Comparison of ENCODE assay signal across 2 cellular contexts in the genomic region with DNA sequence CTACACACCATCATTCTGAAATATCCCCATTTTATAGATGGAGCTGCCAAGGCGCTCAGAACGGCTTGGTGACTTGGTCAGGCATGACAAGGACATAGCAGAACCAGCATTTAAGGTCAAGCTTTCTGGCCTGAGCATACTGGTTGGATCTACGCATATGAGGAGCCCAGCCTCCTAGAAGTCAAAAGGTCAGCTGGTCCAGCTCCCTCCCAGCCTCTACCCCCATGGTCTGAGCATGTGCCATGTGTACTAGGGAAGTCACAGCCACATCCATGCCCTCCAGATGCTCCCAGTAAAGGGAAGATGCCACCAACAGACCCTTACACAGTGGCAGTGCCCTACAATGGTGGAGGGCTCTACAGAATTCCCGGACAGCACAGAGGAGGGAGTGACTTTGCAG.
TF ChIP-seq lines count a peak whose summit lies in the region.

No MANE protein-coding gene starts in this region.

TF ChIP-seq in SK-N-SH, 30 proteins besides CTCF, POLR2A, EP300 and RAD21 (continued from another document):
- TF ChIP-seq, protein P1, sequence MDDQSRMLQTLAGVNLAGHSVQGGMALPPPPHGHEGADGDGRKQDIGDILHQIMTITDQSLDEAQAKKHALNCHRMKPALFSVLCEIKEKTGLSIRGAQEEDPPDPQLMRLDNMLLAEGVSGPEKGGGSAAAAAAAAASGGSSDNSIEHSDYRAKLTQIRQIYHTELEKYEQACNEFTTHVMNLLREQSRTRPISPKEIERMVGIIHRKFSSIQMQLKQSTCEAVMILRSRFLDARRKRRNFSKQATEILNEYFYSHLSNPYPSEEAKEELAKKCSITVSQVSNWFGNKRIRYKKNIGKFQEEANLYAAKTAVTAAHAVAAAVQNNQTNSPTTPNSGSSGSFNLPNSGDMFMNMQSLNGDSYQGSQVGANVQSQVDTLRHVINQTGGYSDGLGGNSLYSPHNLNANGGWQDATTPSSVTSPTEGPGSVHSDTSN (IDR thresholded peaks at IDR 0.05): no peak
- TF ChIP-seq SIN3A (IDR thresholded peaks at IDR 0.05; ENCODE audit: borderline replicate concordance, low read depth, low read length): no peak

TF ChIP-seq in SK-N-SH treated with all-trans-retinoic acid at 6 μM for 48 hours, 23 proteins besides CTCF, POLR2A, EP300 and RAD21 (continued from another document):
- TF ChIP-seq, protein P2, sequence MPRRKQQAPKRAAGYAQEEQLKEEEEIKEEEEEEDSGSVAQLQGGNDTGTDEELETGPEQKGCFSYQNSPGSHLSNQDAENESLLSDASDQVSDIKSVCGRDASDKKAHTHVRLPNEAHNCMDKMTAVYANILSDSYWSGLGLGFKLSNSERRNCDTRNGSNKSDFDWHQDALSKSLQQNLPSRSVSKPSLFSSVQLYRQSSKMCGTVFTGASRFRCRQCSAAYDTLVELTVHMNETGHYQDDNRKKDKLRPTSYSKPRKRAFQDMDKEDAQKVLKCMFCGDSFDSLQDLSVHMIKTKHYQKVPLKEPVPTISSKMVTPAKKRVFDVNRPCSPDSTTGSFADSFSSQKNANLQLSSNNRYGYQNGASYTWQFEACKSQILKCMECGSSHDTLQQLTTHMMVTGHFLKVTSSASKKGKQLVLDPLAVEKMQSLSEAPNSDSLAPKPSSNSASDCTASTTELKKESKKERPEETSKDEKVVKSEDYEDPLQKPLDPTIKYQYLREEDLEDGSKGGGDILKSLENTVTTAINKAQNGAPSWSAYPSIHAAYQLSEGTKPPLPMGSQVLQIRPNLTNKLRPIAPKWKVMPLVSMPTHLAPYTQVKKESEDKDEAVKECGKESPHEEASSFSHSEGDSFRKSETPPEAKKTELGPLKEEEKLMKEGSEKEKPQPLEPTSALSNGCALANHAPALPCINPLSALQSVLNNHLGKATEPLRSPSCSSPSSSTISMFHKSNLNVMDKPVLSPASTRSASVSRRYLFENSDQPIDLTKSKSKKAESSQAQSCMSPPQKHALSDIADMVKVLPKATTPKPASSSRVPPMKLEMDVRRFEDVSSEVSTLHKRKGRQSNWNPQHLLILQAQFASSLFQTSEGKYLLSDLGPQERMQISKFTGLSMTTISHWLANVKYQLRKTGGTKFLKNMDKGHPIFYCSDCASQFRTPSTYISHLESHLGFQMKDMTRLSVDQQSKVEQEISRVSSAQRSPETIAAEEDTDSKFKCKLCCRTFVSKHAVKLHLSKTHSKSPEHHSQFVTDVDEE (CRISPR knock-in tag; IDR thresholded peaks at IDR 0.05): no peak
- no peak for TF ChIP-seq ZNF8 (CRISPR knock-in tag; IDR thresholded peaks at IDR 0.05)
- TF ChIP-seq ZFP3 (CRISPR knock-in tag; IDR thresholded peaks at IDR 0.05): no peak
- no peak for TF ChIP-seq GLIS3 (CRISPR knock-in tag; IDR thresholded peaks at IDR 0.05)
- no peak for TF ChIP-seq ESRRG (CRISPR knock-in tag; IDR thresholded peaks at IDR 0.05)
- no peak for TF ChIP-seq ISL1 (CRISPR knock-in tag; IDR thresholded peaks at IDR 0.05)
- TF ChIP-seq CSRNP3 (CRISPR knock-in tag; IDR thresholded peaks at IDR 0.05): no peak
- no peak for TF ChIP-seq CREB5 (CRISPR knock-in tag; IDR thresholded peaks at IDR 0.05; ENCODE audit: low read depth)
- no peak for TF ChIP-seq ZNF70 (CRISPR knock-in tag; IDR thresholded peaks at IDR 0.05)
- TF ChIP-seq ARNTL (CRISPR knock-in tag; IDR thresholded peaks at IDR 0.05; ENCODE audit: borderline replicate concordance, low read depth): no peak
- no peak for TF ChIP-seq POU6F1 (CRISPR knock-in tag; IDR thresholded peaks at IDR 0.05; ENCODE audit: borderline replicate concordance, low read depth)
- no peak for TF ChIP-seq SNAI2 (CRISPR knock-in tag; IDR thresholded peaks at IDR 0.05)
- TF ChIP-seq OSR1 (CRISPR knock-in tag; IDR thresholded peaks at IDR 0.05): no peak
- TF ChIP-seq, protein P3, sequence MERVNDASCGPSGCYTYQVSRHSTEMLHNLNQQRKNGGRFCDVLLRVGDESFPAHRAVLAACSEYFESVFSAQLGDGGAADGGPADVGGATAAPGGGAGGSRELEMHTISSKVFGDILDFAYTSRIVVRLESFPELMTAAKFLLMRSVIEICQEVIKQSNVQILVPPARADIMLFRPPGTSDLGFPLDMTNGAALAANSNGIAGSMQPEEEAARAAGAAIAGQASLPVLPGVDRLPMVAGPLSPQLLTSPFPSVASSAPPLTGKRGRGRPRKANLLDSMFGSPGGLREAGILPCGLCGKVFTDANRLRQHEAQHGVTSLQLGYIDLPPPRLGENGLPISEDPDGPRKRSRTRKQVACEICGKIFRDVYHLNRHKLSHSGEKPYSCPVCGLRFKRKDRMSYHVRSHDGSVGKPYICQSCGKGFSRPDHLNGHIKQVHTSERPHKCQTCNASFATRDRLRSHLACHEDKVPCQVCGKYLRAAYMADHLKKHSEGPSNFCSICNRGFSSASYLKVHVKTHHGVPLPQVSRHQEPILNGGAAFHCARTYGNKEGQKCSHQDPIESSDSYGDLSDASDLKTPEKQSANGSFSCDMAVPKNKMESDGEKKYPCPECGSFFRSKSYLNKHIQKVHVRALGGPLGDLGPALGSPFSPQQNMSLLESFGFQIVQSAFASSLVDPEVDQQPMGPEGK (CRISPR knock-in tag; IDR thresholded peaks at IDR 0.05; ENCODE audit: borderline replicate concordance): no peak
